Comparison of ENCODE assay signal across 23 cellular contexts in genomic region chr13:48528720-48529119, GRCh38. TPM values are rescaled to one million over a fixed set of nuclear protein-coding genes. Genes with fewer than 3 reads are reported as not detected.
DNase-seq lines count a peak whose midpoint lies in the region; ATAC-seq, FAIRE-seq and TF ChIP-seq lines count a peak whose summit lies in the region.
"Had no signal": no experiment of that assay in that cellular context is flagged by ENCODE, and none has a peak within 500 bp of the region (broad histone marks: within the 10 kb centered on the region; RNA-seq: fewer than 3 reads in every experiment).

No MANE protein-coding gene starts in this region.

- no peak for ATAC-seq in CD4-positive, CD25-positive, alpha-beta regulatory T cell (ENCODE audit: low read depth in 2 of 2)
- peak; percentile 24 for ATAC-seq in GM18519 (IDR thresholded peaks at IDR 0.05; ENCODE audit: low FRiP score, unreplicated experiment)
- no peak for ATAC-seq in GM18517 (IDR thresholded peaks at IDR 0.05; ENCODE audit: unreplicated experiment)
- ATAC-seq: activated T-cell treated with anti-CD3 and anti-CD28 coated beads, Interleukin-2, amount 50 U/mL, for 72 hours; left colon; sciatic nerve; stimulated activated memory B cell treated with anti-CD40 and anti-IgM and Interleukin-4, amounts not matched to agents 10 μg/mL and 1 μg/mL and 100 μg/mL, for 72 hours had no signal

- no peaks in the 10 kb centered on the region for H4K20me1 ChIP-seq in SU-DHL-6 (ENCODE audit: low read depth, low read length)

- H3F3A ChIP-seq in SU-DHL-6 (ENCODE audit: insufficient read depth) = peaks cover 36% of the 10 kb centered on the region

- no peaks in the 10 kb centered on the region for H3K9me3 ChIP-seq in CD4-positive, CD25-positive, alpha-beta regulatory T cell (ENCODE audit: control insufficient read depth in 2 of 2, low read length in 2 of 2)
- H3K9me3 ChIP-seq in SU-DHL-6 (ENCODE audit: insufficient read depth, low read length) (no peaks in the 10 kb centered on the region), kidney (ENCODE audit: control insufficient read depth in 1 of 2, low read length in 2 of 2) (no peaks in the 10 kb centered on the region), Peyer's patch (no peaks in the 10 kb centered on the region)
- H3K9me3 ChIP-seq: upper lobe of left lung had no signal

- FAIRE-seq in kidney (lab: Jason Lieb, UNC) = peak; percentile 70

- H3K36me3 Mint-ChIP-seq in CD4-positive, CD25-positive, alpha-beta regulatory T cell = no peaks in the 10 kb centered on the region
- H3K36me3 Mint-ChIP-seq: stimulated activated memory B cell treated with anti-CD40 and anti-IgM and Interleukin-4, amounts not matched to agents 10 μg/mL and 1 μg/mL and 100 μg/mL, for 72 hours had no signal

- H3K27ac Mint-ChIP-seq in CD4-positive, CD25-positive, alpha-beta regulatory T cell = peak overlapping the region in 1 of 3 donors; percentile 51
- H3K27ac Mint-ChIP-seq: activated CD4-positive, alpha-beta T cell treated with anti-CD3 and anti-CD28 coated beads, Interleukin-2, amount 10 ng/mL, durations not matched to agents 7 days and 5 days; activated T-cell treated with anti-CD3 and anti-CD28 coated beads, Interleukin-2, amount 50 U/mL, for 72 hours; CD14-positive monocyte; stimulated activated memory B cell treated with anti-CD40 and anti-IgM and Interleukin-4, amounts not matched to agents 10 μg/mL and 1 μg/mL and 100 μg/mL, for 72 hours had no signal

- peaks cover 0 to 1% (median 0%) of the 10 kb centered on the region in 7 donors for H3K9me3 Mint-ChIP-seq in CD4-positive, CD25-positive, alpha-beta regulatory T cell
- H3K9me3 Mint-ChIP-seq: activated CD4-positive, alpha-beta T cell treated with anti-CD3 and anti-CD28 coated beads, Interleukin-2, amount 10 ng/mL, durations not matched to agents 7 days and 5 days; activated T-cell treated with anti-CD3 and anti-CD28 coated beads, Interleukin-2, amount 50 U/mL, for 72 hours; CD14-positive monocyte; stimulated activated memory B cell treated with anti-CD40 and anti-IgM and Interleukin-4, amounts not matched to agents 10 μg/mL and 1 μg/mL and 100 μg/mL, for 72 hours had no signal

- peaks cover 8% of the 10 kb centered on the region for H3K27me3 Mint-ChIP-seq in CD4-positive, CD25-positive, alpha-beta regulatory T cell
- H3K27me3 Mint-ChIP-seq: activated CD4-positive, alpha-beta T cell treated with anti-CD3 and anti-CD28 coated beads, Interleukin-2, amount 10 ng/mL, durations not matched to agents 7 days and 5 days; stimulated activated memory B cell treated with anti-CD40 and anti-IgM and Interleukin-4, amounts not matched to agents 10 μg/mL and 1 μg/mL and 100 μg/mL, for 72 hours had no signal

- H3K9me2 ChIP-seq in SU-DHL-6 (replicated peaks; ENCODE audit: insufficient read depth, low read length) = no peaks in the 10 kb centered on the region

- no peaks in the 10 kb centered on the region for H3K27me3 ChIP-seq in CD4-positive, CD25-positive, alpha-beta regulatory T cell (ENCODE audit: control insufficient read depth, insufficient read depth, low read length)
- H3K27me3 ChIP-seq in SU-DHL-6 (ENCODE audit: low read length) (no peaks in the 10 kb centered on the region), Peyer's patch (no peaks in the 10 kb centered on the region)
- H3K27me3 ChIP-seq: brain microvascular endothelial cell, upper lobe of left lung had no signal

- peaks cover 36% of the 10 kb centered on the region for H3K4me1 ChIP-seq in CD4-positive, CD25-positive, alpha-beta regulatory T cell (ENCODE audit: control insufficient read depth, insufficient read depth, low read length, poor library complexity, severe bottlenecking)
- H3K4me1 ChIP-seq in kidney (ENCODE audit: control insufficient read depth in 1 of 2, insufficient read depth in 1 of 2, low read depth in 1 of 2, low read length in 2 of 2) = peaks cover 7 to 8% of the 10 kb centered on the region in 2 donors
- peaks cover 0 to 5% (median 0%) of the 10 kb centered on the region in 4 donors for H3K4me1 ChIP-seq in Peyer's patch

- H3K9ac ChIP-seq in SU-DHL-6 (ENCODE audit: low read length) = peak overlapping the region; percentile 40
- H3K9ac ChIP-seq in kidney (ENCODE audit: low read length in 2 of 2) = no peak overlapping the region

- intact Hi-C loops in kidney (cut with DNase I) = no loop called here

- H3K4me2 ChIP-seq in SU-DHL-6 (ENCODE audit: low read depth, low read length, poor library complexity, severe bottlenecking) = peak overlapping the region; percentile 75

- H3K4me3 Mint-ChIP-seq in CD4-positive, CD25-positive, alpha-beta regulatory T cell = peak overlapping the region in 1 of 4 donors; percentile 76
- H3K4me3 Mint-ChIP-seq: activated CD4-positive, alpha-beta T cell treated with anti-CD3 and anti-CD28 coated beads, Interleukin-2, amount 10 ng/mL, durations not matched to agents 7 days and 5 days; CD14-positive monocyte; stimulated activated memory B cell treated with anti-CD40 and anti-IgM and Interleukin-4, amounts not matched to agents 10 μg/mL and 1 μg/mL and 100 μg/mL, for 72 hours had no signal

- peaks cover 47% of the 10 kb centered on the region for H3K79me2 ChIP-seq in SU-DHL-6 (ENCODE audit: insufficient read depth, low read length)

- H2AFZ ChIP-seq in SU-DHL-6 (ENCODE audit: low read depth, low read length, severe bottlenecking) = peak overlapping the region; percentile 2

- H3K4me3 ChIP-seq in CD4-positive, CD25-positive, alpha-beta regulatory T cell (ENCODE audit: low read depth, low read length) = peak overlapping the region; percentile 38
- H3K4me3 ChIP-seq in SU-DHL-6 (ENCODE audit: insufficient read depth, low read length, poor library complexity, severe bottlenecking) (peak overlapping the region; percentile 33), kidney (ENCODE audit: low read length in 2 of 2) (no peak overlapping the region), Peyer's patch (no peak overlapping the region)
- H3K4me3 ChIP-seq: upper lobe of left lung had no signal

- no peaks in the 10 kb centered on the region for H3K36me3 ChIP-seq in CD4-positive, CD25-positive, alpha-beta regulatory T cell (ENCODE audit: control insufficient read depth, insufficient read depth, low read length)
- H3K36me3 ChIP-seq in SU-DHL-6 (ENCODE audit: low read length) (no peaks in the 10 kb centered on the region), kidney (ENCODE audit: control insufficient read depth in 1 of 2, insufficient read depth in 2 of 2, low read length in 2 of 2) (no peaks in the 10 kb centered on the region), Peyer's patch (no peaks in the 10 kb centered on the region)
- H3K36me3 ChIP-seq: brain microvascular endothelial cell, upper lobe of left lung, WERI-Rb-1 had no signal

- TF ChIP-seq POLR2A in Peyer's patch (IDR thresholded peaks at IDR 0.05) = no peak

- no peak for DNase-seq in CD4-positive, CD25-positive, alpha-beta regulatory T cell
- DNase-seq in kidney (no peak), DMS153 treated with DMSO at 0.1 percent for 48 hours (lab: John Stamatoyannopoulos, UW; ENCODE audit: unreplicated experiment) (no peak), Peyer's patch (no peak), amniotic stem cell (lab: John Stamatoyannopoulos, UW) (no peak)
- DNase-seq: activated CD4-positive, alpha-beta T cell treated with anti-CD3 and anti-CD28 coated beads, Interleukin-2, amount 10 ng/mL, durations not matched to agents 7 days and 5 days; activated naive CD4-positive, alpha-beta T cell treated with Interleukin-2 at 50 U/mL for 16 hours; activated T-cell treated with anti-CD3 and anti-CD28 coated beads, Interleukin-2, amount 50 U/mL, for 72 hours; brain microvascular endothelial cell; KG1; left colon; MV-4-11; NCI-H1436 treated with DMSO at 0.1 percent for 48 hours; Right ventricle myocardium superior; stimulated activated CD4-positive, alpha-beta T cell treated with anti-CD3 and anti-CD28 coated beads, Interleukin-4, amount 100 ng/mL, for 24 hours; upper lobe of left lung; WERI-Rb-1 had no signal

- no peak overlapping the region for H3K27ac ChIP-seq in CD4-positive, CD25-positive, alpha-beta regulatory T cell (ENCODE audit: insufficient read depth, low read length, poor library complexity, severe bottlenecking)
- peak overlapping the region; percentile 83 for H3K27ac ChIP-seq in SU-DHL-6 (ENCODE audit: low read depth, low read length)
- H3K27ac ChIP-seq in kidney (ENCODE audit: low read depth in 2 of 2, low read length in 2 of 2) = no peak overlapping the region
- no peak overlapping the region for H3K27ac ChIP-seq in Peyer's patch
- H3K27ac ChIP-seq: brain microvascular endothelial cell, upper lobe of left lung, WERI-Rb-1 had no signal

- TF ChIP-seq CTCF in SU-DHL-6 (IDR thresholded peaks at IDR 0.05; ENCODE audit: insufficient read depth, low read length, poor library complexity, severe bottlenecking) (no peak), kidney (IDR thresholded peaks at IDR 0.05; ENCODE audit: borderline replicate concordance, extremely low read depth, insufficient read depth) (no peak), Peyer's patch (IDR thresholded peaks at IDR 0.05) (no peak)

- H3K4me1 Mint-ChIP-seq in CD4-positive, CD25-positive, alpha-beta regulatory T cell = peaks cover 28 to 35% (median 34%) of the 10 kb centered on the region in 4 donors

RNA-seq across cellular contexts. Expression of gene RCBTB2, which starts 4.2 kb away (rescaled TPM):
- total RNA-seq in CD4-positive, CD25-positive, alpha-beta regulatory T cell = 21.8 TPM
- polyA plus RNA-seq in CD4-positive, CD25-positive, alpha-beta regulatory T cell = 10 to 100 TPM; 24.3 to 32.5 (median 27.3) TPM
- total RNA-seq in kidney (19.6 TPM), Peyer's patch (1 to 10 TPM; 3.2 to 6.3 (median 5.2) TPM)
- polyA plus RNA-seq in kidney (ENCODE audit: insufficient read depth, low read depth, low replicate concordance) = 17.0 TPM

Comparison
In these comparisons a context has a peak if more than half of its experiments do, and no peak if none do; other contexts are left out.
1. H3K4me3 ChIP-seq: peak in CD4-positive, CD25-positive, alpha-beta regulatory T cell (single experiment) and SU-DHL-6 (single experiment); none in kidney (0 of 2) and Peyer's patch (0 of 4).